In the genomic region with DNA sequence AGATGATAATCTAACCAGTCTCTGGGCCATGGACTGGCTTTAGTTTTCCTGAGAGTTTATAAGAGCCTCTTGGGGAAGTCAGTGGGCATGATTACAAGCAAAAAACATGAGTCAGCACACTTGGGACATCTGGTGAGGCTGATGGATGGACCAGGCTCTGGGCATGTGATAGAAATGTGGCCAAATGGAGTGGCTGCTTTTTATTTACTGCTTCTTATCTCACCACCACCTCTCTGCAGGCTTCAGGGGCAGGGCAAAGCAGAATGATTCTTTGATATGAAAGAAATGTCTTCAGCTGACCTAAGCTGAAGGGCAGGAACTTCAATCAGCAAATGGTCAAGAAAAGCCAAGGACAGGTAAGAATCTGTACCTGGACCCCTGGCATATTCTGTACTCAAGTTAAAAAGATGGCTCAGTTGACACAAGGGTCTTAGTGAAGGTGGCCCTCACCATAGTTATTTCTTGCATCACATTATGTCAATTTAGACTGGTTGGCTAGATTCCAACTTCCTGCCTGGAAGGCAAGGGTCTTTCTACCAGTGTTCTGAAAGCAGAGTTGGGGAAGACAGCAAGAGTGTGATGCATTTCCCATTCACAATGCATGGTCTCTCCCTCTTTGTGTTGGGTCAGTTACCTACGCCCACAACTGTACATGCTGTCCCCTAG, we compare ENCODE assay signal across 13 cellular contexts.
DNase-seq lines count a peak whose midpoint lies in the region; ATAC-seq, FAIRE-seq and TF ChIP-seq lines count a peak whose summit lies in the region.
"Had no signal": no experiment of that assay in that cellular context is flagged by ENCODE, and none has a peak within 500 bp of the region (broad histone marks: within the 10 kb centered on the region; RNA-seq: fewer than 3 reads in every experiment).

No MANE protein-coding gene starts in this region.

- no peak overlapping the region for H3K4me3 ChIP-seq in A549
- no peak overlapping the region for H3K4me3 ChIP-seq in fibroblast of villous mesenchyme (ENCODE audit: low read depth, low read length)
- no peak overlapping the region for H3K4me3 ChIP-seq in gastroesophageal sphincter

- H3K36me3 ChIP-seq in gastroesophageal sphincter = no peaks in the 10 kb centered on the region

- no peaks in the 10 kb centered on the region for H3K9me3 ChIP-seq in A549
- no peaks in the 10 kb centered on the region for H3K9me3 ChIP-seq in gastroesophageal sphincter

- TF ChIP-seq POLR2A in A549 (IDR thresholded peaks at IDR 0.05; ENCODE audit: low read length) (no peak), gastroesophageal sphincter (IDR thresholded peaks at IDR 0.05) (no peak)

- POLR2A ChIA-PET in A549 (lab: Yijun Ruan, JAX) = no interaction called here

- H3K4me1 ChIP-seq in A549 = peaks cover 15% of the 10 kb centered on the region
- peaks cover 0 to 11% (median 4%) of the 10 kb centered on the region in 3 donors for H3K4me1 ChIP-seq in gastroesophageal sphincter

- no peak overlapping the region for H3K4me2 ChIP-seq in A549

- no peaks in the 10 kb centered on the region for H3K27me3 ChIP-seq in gastroesophageal sphincter

- H3K27ac ChIP-seq in A549 = no peak overlapping the region; a peak in 1 of 6 replicates
- H3K27ac ChIP-seq in gastroesophageal sphincter = no peak overlapping the region

- TF ChIP-seq RAD21 in A549 (conservative IDR thresholded peaks at IDR 0.05 in 1 of 2, IDR thresholded peaks at IDR 0.05 in 1 of 2) = no peak

- WGBS in A549 (ENCODE audit: missing lambda C conversion rate) = 100% methylated on average over 1 of the region's 1 CpG
- WGBS in gastroesophageal sphincter (ENCODE audit: low coverage in 1 of 2), 2 donors = 100% methylated on average over 1 of the region's 1 CpG; no CpG with 5 or more reads in 1 of the 2 donors

- CTCF ChIA-PET in A549 (lab: Yijun Ruan, JAX) = interaction anchor here (0.6 to 8.8 kb wide), 5 partner anchors 77 to 380 kb away, joined by 3 to 193 read pairs (median 3); no protein-coding TSS in a partner anchor

- ATAC-seq in A549 (no peak), HG02798 (IDR thresholded peaks at IDR 0.05; ENCODE audit: poor library complexity, unreplicated experiment) (no peak), HG02938 (IDR thresholded peaks at IDR 0.05; ENCODE audit: unreplicated experiment) (no peak), gastroesophageal sphincter (no peak)
- ATAC-seq: left lobe of liver had no signal

- no peak for FAIRE-seq in A549 (lab: Jason Lieb, UNC)
- FAIRE-seq: endothelial cell of umbilical vein, GM18507 had no signal

- TF ChIP-seq EP300 in A549 (IDR thresholded peaks at IDR 0.05) (no peak), gastroesophageal sphincter (IDR thresholded peaks at IDR 0.05) (no peak)

- DNase-seq in A549 (ENCODE audit: low read depth in 1 of 2, low spot score in 1 of 2) (no peak), GM03348 (ENCODE audit: low spot score) (peak; percentile 53), RPMI8226 (peak; percentile 66), fibroblast of villous mesenchyme (ENCODE audit: low read depth) (peak; percentile 81), NCI-H1694 (lab: John Stamatoyannopoulos, UW) (no peak)
- DNase-seq: CD4-positive, alpha-beta T cell; NCI-H1436 treated with DMSO at 0.1 percent for 48 hours had no signal

- TF ChIP-seq CTCF in A549 (IDR thresholded peaks at IDR 0.05) (no peak), fibroblast of villous mesenchyme (IDR thresholded peaks at IDR 0.05; ENCODE audit: insufficient read depth, low read depth, low read length) (no peak), gastroesophageal sphincter (IDR thresholded peaks at IDR 0.05) (no peak)

TF ChIP-seq in A549, 52 proteins besides CTCF, POLR2A, EP300 and RAD21:
- TF ChIP-seq, protein P1, sequence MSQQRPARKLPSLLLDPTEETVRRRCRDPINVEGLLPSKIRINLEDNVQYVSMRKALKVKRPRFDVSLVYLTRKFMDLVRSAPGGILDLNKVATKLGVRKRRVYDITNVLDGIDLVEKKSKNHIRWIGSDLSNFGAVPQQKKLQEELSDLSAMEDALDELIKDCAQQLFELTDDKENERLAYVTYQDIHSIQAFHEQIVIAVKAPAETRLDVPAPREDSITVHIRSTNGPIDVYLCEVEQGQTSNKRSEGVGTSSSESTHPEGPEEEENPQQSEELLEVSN (IDR thresholded peaks at IDR 0.05; ENCODE audit: borderline replicate concordance, low read depth) = no peak
- peak; percentile 77 for TF ChIP-seq MAFK (IDR thresholded peaks at IDR 0.05; ENCODE audit: partially characterized antibody)

Comparison
In these comparisons a context has a peak if more than half of its experiments do, and no peak if none do; other contexts are left out.
1. DNase-seq: peak in GM03348 (single experiment), RPMI8226 (single experiment) and fibroblast of villous mesenchyme (single experiment); none in A549 (0 of 2) and NCI-H1694 (single experiment).